Comparison of ENCODE assay signal across 1 cellular context in the genomic region with DNA sequence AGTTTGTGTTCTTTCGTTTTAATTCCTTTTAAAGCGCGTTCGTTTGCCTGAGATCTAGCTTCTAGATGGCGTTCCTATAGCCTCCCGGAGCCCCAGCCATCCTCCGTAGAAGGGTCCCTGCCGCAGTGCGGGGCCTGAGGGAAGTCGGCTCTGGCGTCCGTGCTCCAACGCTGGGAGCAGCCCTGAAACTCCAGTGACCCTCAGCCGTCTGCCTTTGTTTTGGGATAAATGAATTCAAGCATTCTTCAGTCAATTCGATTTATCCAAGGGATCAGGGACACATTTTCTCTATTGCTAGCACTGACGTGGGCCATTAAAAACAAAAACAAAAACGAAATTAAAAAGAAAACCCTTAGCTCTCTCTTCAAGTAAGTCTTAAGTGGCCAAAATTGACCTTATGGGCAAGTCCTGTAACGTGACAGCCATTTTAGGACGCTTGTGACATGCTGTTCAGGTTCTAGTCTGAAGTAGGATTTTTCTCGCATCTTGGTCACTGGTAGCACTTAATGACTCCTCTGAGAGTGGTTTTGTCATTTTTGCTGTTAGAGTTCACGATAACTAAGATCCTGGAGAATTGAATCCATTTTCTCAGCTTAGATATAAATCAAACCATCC.
TF ChIP-seq lines count a peak whose summit lies in the region.

No MANE protein-coding gene starts in this region.

TF ChIP-seq in GM23338, 12 proteins besides CTCF, POLR2A, EP300 and RAD21 (continued from another document):
- TF ChIP-seq, protein P1, sequence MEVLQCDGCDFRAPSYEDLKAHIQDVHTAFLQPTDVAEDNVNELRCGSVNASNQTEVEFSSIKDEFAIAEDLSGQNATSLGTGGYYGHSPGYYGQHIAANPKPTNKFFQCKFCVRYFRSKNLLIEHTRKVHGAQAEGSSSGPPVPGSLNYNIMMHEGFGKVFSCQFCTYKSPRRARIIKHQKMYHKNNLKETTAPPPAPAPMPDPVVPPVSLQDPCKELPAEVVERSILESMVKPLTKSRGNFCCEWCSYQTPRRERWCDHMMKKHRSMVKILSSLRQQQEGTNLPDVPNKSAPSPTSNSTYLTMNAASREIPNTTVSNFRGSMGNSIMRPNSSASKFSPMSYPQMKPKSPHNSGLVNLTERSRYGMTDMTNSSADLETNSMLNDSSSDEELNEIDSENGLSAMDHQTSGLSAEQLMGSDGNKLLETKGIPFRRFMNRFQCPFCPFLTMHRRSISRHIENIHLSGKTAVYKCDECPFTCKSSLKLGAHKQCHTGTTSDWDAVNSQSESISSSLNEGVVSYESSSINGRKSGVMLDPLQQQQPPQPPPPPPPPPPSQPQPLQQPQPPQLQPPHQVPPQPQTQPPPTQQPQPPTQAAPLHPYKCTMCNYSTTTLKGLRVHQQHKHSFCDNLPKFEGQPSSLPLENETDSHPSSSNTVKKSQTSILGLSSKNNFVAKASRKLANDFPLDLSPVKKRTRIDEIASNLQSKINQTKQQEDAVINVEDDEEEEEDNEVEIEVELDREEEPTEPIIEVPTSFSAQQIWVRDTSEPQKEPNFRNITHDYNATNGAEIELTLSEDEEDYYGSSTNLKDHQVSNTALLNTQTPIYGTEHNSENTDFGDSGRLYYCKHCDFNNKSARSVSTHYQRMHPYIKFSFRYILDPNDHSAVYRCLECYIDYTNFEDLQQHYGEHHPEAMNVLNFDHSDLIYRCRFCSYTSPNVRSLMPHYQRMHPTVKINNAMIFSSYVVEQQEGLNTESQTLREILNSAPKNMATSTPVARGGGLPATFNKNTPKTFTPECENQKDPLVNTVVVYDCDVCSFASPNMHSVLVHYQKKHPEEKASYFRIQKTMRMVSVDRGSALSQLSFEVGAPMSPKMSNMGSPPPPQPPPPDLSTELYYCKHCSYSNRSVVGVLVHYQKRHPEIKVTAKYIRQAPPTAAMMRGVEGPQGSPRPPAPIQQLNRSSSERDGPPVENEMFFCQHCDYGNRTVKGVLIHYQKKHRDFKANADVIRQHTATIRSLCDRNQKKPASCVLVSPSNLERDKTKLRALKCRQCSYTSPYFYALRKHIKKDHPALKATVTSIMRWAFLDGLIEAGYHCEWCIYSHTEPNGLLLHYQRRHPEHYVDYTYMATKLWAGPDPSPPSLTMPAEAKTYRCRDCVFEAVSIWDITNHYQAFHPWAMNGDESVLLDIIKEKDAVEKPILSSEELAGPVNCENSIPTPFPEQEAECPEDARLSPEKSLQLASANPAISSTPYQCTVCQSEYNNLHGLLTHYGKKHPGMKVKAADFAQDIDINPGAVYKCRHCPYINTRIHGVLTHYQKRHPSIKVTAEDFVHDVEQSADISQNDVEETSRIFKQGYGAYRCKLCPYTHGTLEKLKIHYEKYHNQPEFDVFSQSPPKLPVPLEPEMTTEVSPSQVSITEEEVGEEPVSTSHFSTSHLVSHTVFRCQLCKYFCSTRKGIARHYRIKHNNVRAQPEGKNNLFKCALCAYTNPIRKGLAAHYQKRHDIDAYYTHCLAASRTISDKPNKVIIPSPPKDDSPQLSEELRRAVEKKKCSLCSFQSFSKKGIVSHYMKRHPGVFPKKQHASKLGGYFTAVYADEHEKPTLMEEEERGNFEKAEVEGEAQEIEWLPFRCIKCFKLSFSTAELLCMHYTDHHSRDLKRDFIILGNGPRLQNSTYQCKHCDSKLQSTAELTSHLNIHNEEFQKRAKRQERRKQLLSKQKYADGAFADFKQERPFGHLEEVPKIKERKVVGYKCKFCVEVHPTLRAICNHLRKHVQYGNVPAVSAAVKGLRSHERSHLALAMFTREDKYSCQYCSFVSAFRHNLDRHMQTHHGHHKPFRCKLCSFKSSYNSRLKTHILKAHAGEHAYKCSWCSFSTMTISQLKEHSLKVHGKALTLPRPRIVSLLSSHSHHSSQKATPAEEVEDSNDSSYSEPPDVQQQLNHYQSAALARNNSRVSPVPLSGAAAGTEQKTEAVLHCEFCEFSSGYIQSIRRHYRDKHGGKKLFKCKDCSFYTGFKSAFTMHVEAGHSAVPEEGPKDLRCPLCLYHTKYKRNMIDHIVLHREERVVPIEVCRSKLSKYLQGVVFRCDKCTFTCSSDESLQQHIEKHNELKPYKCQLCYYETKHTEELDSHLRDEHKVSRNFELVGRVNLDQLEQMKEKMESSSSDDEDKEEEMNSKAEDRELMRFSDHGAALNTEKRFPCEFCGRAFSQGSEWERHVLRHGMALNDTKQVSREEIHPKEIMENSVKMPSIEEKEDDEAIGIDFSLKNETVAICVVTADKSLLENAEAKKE (CRISPR knock-in tag; IDR thresholded peaks at IDR 0.05), result no peak
- no peak for TF ChIP-seq STAT1 (IDR thresholded peaks at IDR 0.05; ENCODE audit: unreplicated experiment)
- TF ChIP-seq CREB1 (CRISPR knock-in tag; IDR thresholded peaks at IDR 0.05; ENCODE audit: low read depth), result no peak
- no peak for TF ChIP-seq ZNF114 (CRISPR knock-in tag; IDR thresholded peaks at IDR 0.05)
- TF ChIP-seq EZH2phosphoT487 (IDR thresholded peaks at IDR 0.05; ENCODE audit: unreplicated experiment), result no peak
- TF ChIP-seq JUNB (IDR thresholded peaks at IDR 0.05; ENCODE audit: unreplicated experiment), result no peak
- TF ChIP-seq, protein P2, sequence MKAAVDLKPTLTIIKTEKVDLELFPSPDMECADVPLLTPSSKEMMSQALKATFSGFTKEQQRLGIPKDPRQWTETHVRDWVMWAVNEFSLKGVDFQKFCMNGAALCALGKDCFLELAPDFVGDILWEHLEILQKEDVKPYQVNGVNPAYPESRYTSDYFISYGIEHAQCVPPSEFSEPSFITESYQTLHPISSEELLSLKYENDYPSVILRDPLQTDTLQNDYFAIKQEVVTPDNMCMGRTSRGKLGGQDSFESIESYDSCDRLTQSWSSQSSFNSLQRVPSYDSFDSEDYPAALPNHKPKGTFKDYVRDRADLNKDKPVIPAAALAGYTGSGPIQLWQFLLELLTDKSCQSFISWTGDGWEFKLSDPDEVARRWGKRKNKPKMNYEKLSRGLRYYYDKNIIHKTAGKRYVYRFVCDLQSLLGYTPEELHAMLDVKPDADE (IDR thresholded peaks at IDR 0.05), result no peak
- TF ChIP-seq EZH2 (IDR thresholded peaks at IDR 0.05; ENCODE audit: low read depth, unreplicated experiment), result no peak
- TF ChIP-seq, protein P3, sequence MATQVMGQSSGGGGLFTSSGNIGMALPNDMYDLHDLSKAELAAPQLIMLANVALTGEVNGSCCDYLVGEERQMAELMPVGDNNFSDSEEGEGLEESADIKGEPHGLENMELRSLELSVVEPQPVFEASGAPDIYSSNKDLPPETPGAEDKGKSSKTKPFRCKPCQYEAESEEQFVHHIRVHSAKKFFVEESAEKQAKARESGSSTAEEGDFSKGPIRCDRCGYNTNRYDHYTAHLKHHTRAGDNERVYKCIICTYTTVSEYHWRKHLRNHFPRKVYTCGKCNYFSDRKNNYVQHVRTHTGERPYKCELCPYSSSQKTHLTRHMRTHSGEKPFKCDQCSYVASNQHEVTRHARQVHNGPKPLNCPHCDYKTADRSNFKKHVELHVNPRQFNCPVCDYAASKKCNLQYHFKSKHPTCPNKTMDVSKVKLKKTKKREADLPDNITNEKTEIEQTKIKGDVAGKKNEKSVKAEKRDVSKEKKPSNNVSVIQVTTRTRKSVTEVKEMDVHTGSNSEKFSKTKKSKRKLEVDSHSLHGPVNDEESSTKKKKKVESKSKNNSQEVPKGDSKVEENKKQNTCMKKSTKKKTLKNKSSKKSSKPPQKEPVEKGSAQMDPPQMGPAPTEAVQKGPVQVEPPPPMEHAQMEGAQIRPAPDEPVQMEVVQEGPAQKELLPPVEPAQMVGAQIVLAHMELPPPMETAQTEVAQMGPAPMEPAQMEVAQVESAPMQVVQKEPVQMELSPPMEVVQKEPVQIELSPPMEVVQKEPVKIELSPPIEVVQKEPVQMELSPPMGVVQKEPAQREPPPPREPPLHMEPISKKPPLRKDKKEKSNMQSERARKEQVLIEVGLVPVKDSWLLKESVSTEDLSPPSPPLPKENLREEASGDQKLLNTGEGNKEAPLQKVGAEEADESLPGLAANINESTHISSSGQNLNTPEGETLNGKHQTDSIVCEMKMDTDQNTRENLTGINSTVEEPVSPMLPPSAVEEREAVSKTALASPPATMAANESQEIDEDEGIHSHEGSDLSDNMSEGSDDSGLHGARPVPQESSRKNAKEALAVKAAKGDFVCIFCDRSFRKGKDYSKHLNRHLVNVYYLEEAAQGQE (IDR thresholded peaks at IDR 0.05; ENCODE audit: unreplicated experiment), result no peak
- no peak for TF ChIP-seq POLR2AphosphoS5 (IDR thresholded peaks at IDR 0.05; ENCODE audit: low read depth)
- TF ChIP-seq ZNF331 (CRISPR knock-in tag; IDR thresholded peaks at IDR 0.05; ENCODE audit: low read depth), result no peak
